In genomic region chr17:29613856-29614255, GRCh38 we compare ENCODE assay signal across 9 cellular contexts. TPM values are rescaled to one million over a fixed set of nuclear protein-coding genes. Genes with fewer than 3 reads are reported as not detected.
DNase-seq lines count a peak whose midpoint lies in the region; ATAC-seq and TF ChIP-seq lines count a peak whose summit lies in the region.
"Had no signal": no experiment of that assay in that cellular context is flagged by ENCODE, and none has a peak within 500 bp of the region (broad histone marks: within the 10 kb centered on the region; RNA-seq: fewer than 3 reads in every experiment).

No MANE protein-coding gene starts in this region.

- ATAC-seq in HG03571 (IDR thresholded peaks at IDR 0.05; ENCODE audit: unreplicated experiment) = no peak

- no peaks in the 10 kb centered on the region for H3K9me3 Mint-ChIP-seq in activated naive CD4-positive, alpha-beta T cell treated with anti-CD3 and anti-CD28 coated beads, Interleukin-2, amount 50 U/mL, for 24 hours

- no peaks in the 10 kb centered on the region for H3K27me3 Mint-ChIP-seq in activated naive CD4-positive, alpha-beta T cell treated with anti-CD3 and anti-CD28 coated beads, Interleukin-2, amount 50 U/mL, for 24 hours

- H3K27ac ChIP-seq in mucosa of rectum (ENCODE audit: low read depth in 2 of 2, low read length in 2 of 2) = no peak overlapping the region
- H3K27ac ChIP-seq in thymus (ENCODE audit: low read depth) = peak overlapping the region; percentile 11
- H3K27ac ChIP-seq: C4-2B had no signal

- H3K27me3 ChIP-seq in mucosa of rectum (ENCODE audit: control insufficient read depth in 2 of 2, insufficient read depth in 2 of 2, low read length in 2 of 2) (peaks cover 14 to 16% of the 10 kb centered on the region in 2 donors), thymus (ENCODE audit: control insufficient read depth, insufficient read depth) (peaks cover 25% of the 10 kb centered on the region)

- H3K27ac Mint-ChIP-seq in activated naive CD4-positive, alpha-beta T cell treated with anti-CD3 and anti-CD28 coated beads, Interleukin-2, amount 50 U/mL, for 24 hours = no peak overlapping the region

- DNase-seq in activated naive CD4-positive, alpha-beta T cell treated with anti-CD3 and anti-CD28 coated beads, Interleukin-2, amount 50 U/mL, for 16 hours = no peak
- DNase-seq in choroid plexus epithelial cell (ENCODE audit: low read depth) (no peak), middle frontal gyrus (ENCODE audit: extremely low spot score, low spot score) (no peak)
- no peak for DNase-seq in stimulated activated CD4-positive, alpha-beta T cell treated with anti-CD3 and anti-CD28 coated beads, Interleukin-4, amount 100 ng/mL, for 24 hours

- peak overlapping the region; percentile 42 for H3K4me3 ChIP-seq in choroid plexus epithelial cell (ENCODE audit: low read depth, low read length)
- H3K4me3 ChIP-seq in mucosa of rectum (ENCODE audit: low read length in 2 of 2) = peak overlapping the region; percentile 32 to 44
- no peak overlapping the region for H3K4me3 ChIP-seq in thymus (ENCODE audit: low read length)

- H3K36me3 Mint-ChIP-seq in activated naive CD4-positive, alpha-beta T cell treated with anti-CD3 and anti-CD28 coated beads, Interleukin-2, amount 50 U/mL, for 24 hours = no peaks in the 10 kb centered on the region

- WGBS in thymus = 28% methylated on average over 13 of the region's 13 CpGs

- no peaks in the 10 kb centered on the region for H3K36me3 ChIP-seq in mucosa of rectum (ENCODE audit: control insufficient read depth in 2 of 2, insufficient read depth in 2 of 2, low read length in 2 of 2)
- no peaks in the 10 kb centered on the region for H3K36me3 ChIP-seq in thymus (ENCODE audit: control insufficient read depth, insufficient read depth)

- H3K4me1 Mint-ChIP-seq in activated naive CD4-positive, alpha-beta T cell treated with anti-CD3 and anti-CD28 coated beads, Interleukin-2, amount 50 U/mL, for 24 hours = peaks cover 32% of the 10 kb centered on the region

- no peaks in the 10 kb centered on the region for H3K9me3 ChIP-seq in mucosa of rectum (ENCODE audit: control insufficient read depth in 2 of 2, low read length in 2 of 2)
- no peaks in the 10 kb centered on the region for H3K9me3 ChIP-seq in thymus (ENCODE audit: control insufficient read depth)

- H3K4me3 Mint-ChIP-seq in activated naive CD4-positive, alpha-beta T cell treated with anti-CD3 and anti-CD28 coated beads, Interleukin-2, amount 50 U/mL, for 24 hours = peak overlapping the region; percentile 72

- no peak for TF ChIP-seq CTCF in choroid plexus epithelial cell (conservative IDR thresholded peaks at IDR 0.05; ENCODE audit: low read depth, low read length)

- no peak overlapping the region for H3K9ac ChIP-seq in mucosa of rectum (ENCODE audit: low read depth in 1 of 2, low read length in 2 of 2)

- H3K4me1 ChIP-seq in mucosa of rectum (ENCODE audit: control insufficient read depth in 2 of 2, insufficient read depth in 2 of 2, low read length in 2 of 2) (peaks cover 38 to 43% of the 10 kb centered on the region in 2 donors), thymus (ENCODE audit: control insufficient read depth, insufficient read depth, low read length) (peaks cover 43% of the 10 kb centered on the region)

RNA-seq across cellular contexts. Expression of gene CORO6, which starts 8.9 kb away (rescaled TPM):
- 17.0 TPM for polyA plus RNA-seq in thymus

RNA-seq across cellular contexts. Expression of gene ANKRD13B, which starts 20.9 kb away (rescaled TPM):
- 2.2 TPM for polyA plus RNA-seq in thymus

RNA-seq across cellular contexts. Expression of gene GIT1, which starts 24.4 kb away (rescaled TPM):
- polyA plus RNA-seq in thymus = 33.7 TPM

RNA-seq across cellular contexts. Expression of gene TP53I13, which starts 45.4 kb away (rescaled TPM):
- polyA plus RNA-seq in thymus = 98.2 TPM

RNA-seq across cellular contexts. Expression of gene ABHD15, which starts 47.0 kb away (rescaled TPM):
- 7.8 TPM for polyA plus RNA-seq in thymus
